8 cellular contexts compared by ENCODE assay signal in the genomic region with DNA sequence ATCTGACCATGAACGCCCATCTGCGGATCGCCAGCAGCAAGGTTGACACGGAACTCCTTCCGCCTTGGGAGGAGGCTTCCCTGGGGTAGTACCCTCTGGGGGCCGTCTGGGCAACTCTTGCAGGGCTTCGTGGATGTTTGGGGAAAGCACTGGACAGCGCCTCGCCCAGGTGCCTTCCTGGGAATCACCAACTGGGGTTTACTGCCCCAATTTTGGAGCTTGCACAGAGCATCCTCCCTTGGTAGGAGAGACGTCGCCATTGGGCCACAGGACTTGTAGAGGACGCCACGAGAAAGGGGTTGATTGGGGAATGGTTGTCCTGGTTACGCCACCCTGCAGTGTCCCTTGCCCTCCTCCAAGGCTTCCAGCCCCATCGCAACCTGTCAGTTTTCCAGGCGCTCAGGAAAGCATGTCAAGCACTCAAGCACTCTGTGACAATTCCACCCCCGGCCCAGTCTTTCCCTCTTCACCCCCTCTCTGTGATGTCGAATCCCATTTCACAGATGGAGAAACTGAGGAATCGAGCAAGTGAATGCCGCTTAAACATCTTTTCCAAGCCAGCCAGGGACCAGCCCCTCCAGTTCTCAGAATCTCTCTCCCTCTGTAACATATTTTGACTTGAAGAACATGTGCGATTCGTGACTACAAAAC. TPM values are rescaled to one million over a fixed set of nuclear protein-coding genes. Genes with fewer than 3 reads are reported as not detected.
DNase-seq lines count a peak whose midpoint lies in the region; ATAC-seq and TF ChIP-seq lines count a peak whose summit lies in the region.

No MANE protein-coding gene starts in this region.

- peaks cover 25% of the 10 kb centered on the region for H3K4me1 Mint-ChIP-seq in activated T-cell treated with anti-CD3 and anti-CD28 coated beads, Interleukin-2, amount 50 U/mL, for 4 hours (ENCODE audit: low read depth)
- peaks cover 22% of the 10 kb centered on the region for H3K4me1 Mint-ChIP-seq in activated CD8-positive, alpha-beta T cell treated with anti-CD3 and anti-CD28 coated beads for 36 hours (ENCODE audit: low read depth)
- peaks cover 24% of the 10 kb centered on the region for H3K4me1 Mint-ChIP-seq in osteocyte (ENCODE audit: unreplicated experiment)

- H3K27ac Mint-ChIP-seq in activated CD8-positive, alpha-beta T cell treated with anti-CD3 and anti-CD28 coated beads for 36 hours, result peak overlapping the region; percentile 85
- H3K27ac Mint-ChIP-seq in osteocyte (ENCODE audit: unreplicated experiment), result peak overlapping the region; percentile 98

- H3K27me3 Mint-ChIP-seq in activated T-cell treated with anti-CD3 and anti-CD28 coated beads, Interleukin-2, amount 50 U/mL, for 4 hours (ENCODE audit: low read depth), result peaks cover 4% of the 10 kb centered on the region
- peaks cover 19% of the 10 kb centered on the region for H3K27me3 Mint-ChIP-seq in activated CD8-positive, alpha-beta T cell treated with anti-CD3 and anti-CD28 coated beads for 36 hours
- peaks cover 36% of the 10 kb centered on the region for H3K27me3 Mint-ChIP-seq in osteocyte (ENCODE audit: unreplicated experiment)

- TF ChIP-seq CTCF in activated CD8-positive, alpha-beta T cell treated with anti-CD3 and anti-CD28 coated beads for 36 hours (IDR thresholded peaks at IDR 0.05), result no peak
- no peak for TF ChIP-seq CTCF in osteocyte (IDR thresholded peaks at IDR 0.05)

- H3K9me3 Mint-ChIP-seq in activated T-cell treated with anti-CD3 and anti-CD28 coated beads, Interleukin-2, amount 50 U/mL, for 4 hours, result no peaks in the 10 kb centered on the region
- H3K9me3 Mint-ChIP-seq in activated CD8-positive, alpha-beta T cell treated with anti-CD3 and anti-CD28 coated beads for 36 hours, result no peaks in the 10 kb centered on the region
- no peaks in the 10 kb centered on the region for H3K9me3 Mint-ChIP-seq in osteocyte (ENCODE audit: unreplicated experiment)

- peak overlapping the region; percentile 87 for H3K4me3 Mint-ChIP-seq in activated T-cell treated with anti-CD3 and anti-CD28 coated beads, Interleukin-2, amount 50 U/mL, for 4 hours
- peak overlapping the region; percentile 81 for H3K4me3 Mint-ChIP-seq in activated CD8-positive, alpha-beta T cell treated with anti-CD3 and anti-CD28 coated beads for 36 hours
- H3K4me3 Mint-ChIP-seq in osteocyte (ENCODE audit: unreplicated experiment), result peak overlapping the region; percentile 82

- H3K36me3 Mint-ChIP-seq in activated T-cell treated with anti-CD3 and anti-CD28 coated beads, Interleukin-2, amount 50 U/mL, for 4 hours (ENCODE audit: insufficient read depth), result no peaks in the 10 kb centered on the region
- H3K36me3 Mint-ChIP-seq in activated CD8-positive, alpha-beta T cell treated with anti-CD3 and anti-CD28 coated beads for 36 hours (ENCODE audit: low read depth), result no peaks in the 10 kb centered on the region
- H3K36me3 Mint-ChIP-seq in osteocyte (ENCODE audit: unreplicated experiment), result no peaks in the 10 kb centered on the region

- no peak for DNase-seq in activated T-cell treated with anti-CD3 and anti-CD28 coated beads, Interleukin-2, amount 50 U/mL, for 4 hours
- DNase-seq in activated T-cell treated with anti-CD3 and anti-CD28 coated beads, Interleukin-2, amount 50 U/mL, for 1 hour, result no peak
- DNase-seq in activated CD8-positive, alpha-beta T cell treated with anti-CD3 and anti-CD28 coated beads for 36 hours, result peak; percentile 24
- DNase-seq in germinal center (ENCODE audit: low spot score), result peak; percentile 17
- peak; percentile 79 for DNase-seq in osteocyte (ENCODE audit: extremely low spot score, unreplicated experiment)
- no peak for DNase-seq in NK-92 treated with Interleukin-12 subunit alpha and Interleukin-12 subunit beta, amount 100 ng/mL, for 24 hours (lab: John Stamatoyannopoulos, UW)
- DNase-seq in NCI-H187 treated with DMSO at 0.1 percent for 48 hours (lab: John Stamatoyannopoulos, UW), result no peak
- DNase-seq in RPMI8226, result no peak

- POLR2A ChIA-PET in activated CD8-positive, alpha-beta T cell treated with anti-CD3 and anti-CD28 coated beads for 36 hours (lab: Charles Lee), result no interaction called here

- CTCF ChIA-PET in activated CD8-positive, alpha-beta T cell treated with anti-CD3 and anti-CD28 coated beads for 36 hours (lab: Charles Lee), result interaction anchor here (1.5 kb wide), 1 partner anchor 41 kb away, joined by 3 read pairs; no protein-coding TSS in a partner anchor

- intact Hi-C loops in activated CD8-positive, alpha-beta T cell treated with anti-CD3 and anti-CD28 coated beads for 36 hours (cut with micrococcal nuclease), result no loop called here

- no peak for ATAC-seq in activated T-cell treated with anti-CD3 and anti-CD28 coated beads, Interleukin-2, amount 50 U/mL, for 4 hours
- ATAC-seq in activated CD8-positive, alpha-beta T cell treated with anti-CD3 and anti-CD28 coated beads for 36 hours, result no peak

RNA-seq across cellular contexts. Expression of a gene that starts 0.9 kb away (rescaled TPM):
- 1 to 10 TPM; 6.0 to 8.5 (median 6.8) TPM for total RNA-seq in activated T-cell treated with anti-CD3 and anti-CD28 coated beads, Interleukin-2, amount 50 U/mL, for 4 hours
- 1 to 10 TPM; 2.6 to 3.5 TPM for total RNA-seq in activated CD8-positive, alpha-beta T cell treated with anti-CD3 and anti-CD28 coated beads for 36 hours
- total RNA-seq in osteocyte, result 22.9 and 25.4 TPM in 2 replicates

Comparison
In these comparisons a context has a peak if more than half of its experiments do, and no peak if none do; other contexts are left out.
1. DNase-seq: peak in activated CD8-positive, alpha-beta T cell treated with anti-CD3 and anti-CD28 coated beads for 36 hours (single experiment), germinal center (single experiment) and osteocyte (single experiment); none in activated T-cell treated with anti-CD3 and anti-CD28 coated beads, Interleukin-2, amount 50 U/mL, for 4 hours (single experiment), activated T-cell treated with anti-CD3 and anti-CD28 coated beads, Interleukin-2, amount 50 U/mL, for 1 hour (single experiment), NK-92 treated with Interleukin-12 subunit alpha and Interleukin-12 subunit beta, amount 100 ng/mL, for 24 hours (single experiment), NCI-H187 treated with DMSO at 0.1 percent for 48 hours (single experiment) and RPMI8226 (single experiment).
2. Peak in every context shown above with its lines, with median percentiles within 50 percentile points of each other: H3K4me3 Mint-ChIP-seq.